In the genomic region with DNA sequence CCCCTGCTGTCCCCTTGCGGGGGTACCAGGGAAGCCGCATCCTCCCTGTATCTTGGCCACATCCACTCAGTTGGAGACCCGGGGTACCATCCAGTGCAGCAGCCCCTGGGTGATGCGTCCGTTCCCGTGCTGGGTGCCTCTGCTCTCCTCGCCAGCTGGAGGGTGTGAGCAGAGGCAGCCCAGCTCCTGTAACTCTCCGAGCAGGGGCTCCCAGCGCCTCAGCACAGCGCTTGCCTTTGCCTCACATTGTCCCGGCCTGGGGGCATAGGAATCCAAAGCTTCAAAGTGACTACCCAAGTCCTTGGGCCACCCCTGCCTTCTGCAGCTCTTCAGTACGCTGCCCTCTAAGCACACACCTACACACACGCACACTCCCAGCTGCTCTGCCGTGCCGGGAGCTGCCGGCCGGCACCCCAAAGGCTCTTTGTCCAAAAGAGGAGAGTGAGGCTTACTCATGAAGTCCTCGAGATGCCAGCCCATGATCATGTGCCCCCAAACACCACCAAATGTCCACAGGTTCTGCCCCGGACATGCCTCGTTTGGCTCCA, we compare ENCODE assay signal across 9 cellular contexts. TPM values are rescaled to one million over a fixed set of nuclear protein-coding genes. Genes with fewer than 3 reads are reported as not detected.
DNase-seq lines count a peak whose midpoint lies in the region; ATAC-seq and TF ChIP-seq lines count a peak whose summit lies in the region.
"Had no signal": no experiment of that assay in that cellular context is flagged by ENCODE, and none has a peak within 500 bp of the region (broad histone marks: within the 10 kb centered on the region; RNA-seq: fewer than 3 reads in every experiment).

No MANE protein-coding gene starts in this region.

- H3K4me2 ChIP-seq in BLaER1: peak overlapping the region; percentile 99
- peak overlapping the region; percentile 97 for H3K4me2 ChIP-seq in SK-N-SH

- no peak for TF ChIP-seq RAD21 in SK-N-SH (IDR thresholded peaks at IDR 0.05; ENCODE audit: low read length)

- H3K27ac ChIP-seq in BLaER1 (peak overlapping the region; percentile 77), SK-N-SH (ENCODE audit: low read depth in 2 of 2, low read length in 1 of 2) (peak overlapping the region; percentile 1 to 75; a peak in 1 of 4 replicates), cardiac muscle cell (no peak overlapping the region), ovary (peak overlapping the region; percentile 61 to 88)

- H3F3A ChIP-seq in SK-N-SH (replicated peaks; ENCODE audit: insufficient read depth): no peaks in the 10 kb centered on the region

- CTCF ChIA-PET in SK-N-SH (lab: Yijun Ruan, JAX): interaction anchor here (0.8 to 2.2 kb wide), 9 partner anchors 9 to 181 kb away, joined by 3 to 7 read pairs (median 4); no protein-coding TSS in a partner anchor

- peak overlapping the region; percentile 92 for H2AFZ ChIP-seq in SK-N-SH (ENCODE audit: low read depth)

- H3K36me3 ChIP-seq in BLaER1 (no peaks in the 10 kb centered on the region), SK-N-SH (replicated peaks in 1 of 2; ENCODE audit: control insufficient read depth in 1 of 2, insufficient read depth in 2 of 2, low read length in 1 of 2) (no peaks in the 10 kb centered on the region), cardiac muscle cell (no peaks in the 10 kb centered on the region), ovary (no peaks in the 10 kb centered on the region)

- peak; percentile 59 for DNase-seq in SK-N-SH
- peak; percentile 32 to 42 for DNase-seq in cardiac muscle cell (ENCODE audit: low read depth in 1 of 2, low spot score in 1 of 2)
- peak; percentile 36 to 61 (median 55) for DNase-seq in ovary
- DNase-seq in NCI-H2081 (lab: John Stamatoyannopoulos, UW): no peak
- DNase-seq in activated CD4-positive, CD25-positive, alpha-beta regulatory T cell (lab: John Stamatoyannopoulos, UW): no peak
- no peak for DNase-seq in effector CD8-positive, alpha-beta T cell (lab: John Stamatoyannopoulos, UW)
- DNase-seq: activated naive CD4-positive, alpha-beta T cell treated with anti-CD3 and anti-CD28 coated beads, Interleukin-2, amount 10 ng/mL, durations not matched to agents 7 days and 5 days had no signal

- intact Hi-C loops in ovary (cut with DNase I): loop anchor here in 3 of 4 donors (5.0 to 10.0 kb wide), 3 partner anchors 63 to 76 kb away; no protein-coding TSS in a partner anchor

- H3K9me3 ChIP-seq in BLaER1 (no peaks in the 10 kb centered on the region), SK-N-SH (no peaks in the 10 kb centered on the region), cardiac muscle cell (ENCODE audit: low read depth) (no peaks in the 10 kb centered on the region), ovary (no peaks in the 10 kb centered on the region)

- ATAC-seq in GM18870 (IDR thresholded peaks at IDR 0.05; ENCODE audit: unreplicated experiment): no peak

- peak overlapping the region; percentile 68 for H3K4me3 ChIP-seq in BLaER1
- peak overlapping the region; percentile 60 to 68 for H3K4me3 ChIP-seq in SK-N-SH (ENCODE audit: low read depth in 2 of 2, low read length in 1 of 2)
- H3K4me3 ChIP-seq in cardiac muscle cell: peak overlapping the region; percentile 18
- peak overlapping the region; percentile 52 for H3K4me3 ChIP-seq in ovary

- TF ChIP-seq CTCF in SK-N-SH (IDR thresholded peaks at IDR 0.05) (no peak), cardiac muscle cell (IDR thresholded peaks at IDR 0.05; ENCODE audit: low read depth, low read length) (peak; percentile 8), ovary (IDR thresholded peaks at IDR 0.05) (no peak)

- no peak for TF ChIP-seq EP300 in SK-N-SH (IDR thresholded peaks at IDR 0.05; ENCODE audit: borderline replicate concordance in 1 of 2, low read depth in 1 of 2, low read length in 1 of 2)
- TF ChIP-seq EP300 in ovary (IDR thresholded peaks at IDR 0.05): no peak

- WGBS in SK-N-SH (ENCODE audit: low lambda C conversion rate): 29% methylated on average over 12 of the region's 20 CpGs
- WGBS in ovary, 3 donors: 1 to 3% (median 3%) methylated on average over 18 to 20 of the region's 20 CpGs

- H3K4me1 ChIP-seq in BLaER1 (peaks cover 86% of the 10 kb centered on the region), SK-N-SH (ENCODE audit: control insufficient read depth in 1 of 2, insufficient read depth in 2 of 2, low read depth in 1 of 2, low read length in 1 of 2) (peaks cover 12 to 38% of the 10 kb centered on the region in 2 experiments; a peak in 1 of 4 replicates), cardiac muscle cell (ENCODE audit: low read depth) (peaks cover 8% of the 10 kb centered on the region), ovary (ENCODE audit: insufficient read depth) (peaks cover 17% of the 10 kb centered on the region)

- H3K9ac ChIP-seq in BLaER1 (peak overlapping the region; percentile 83), SK-N-SH (peak overlapping the region; percentile 72; the same call in 1 of the 2 replicates)

- H4K20me1 ChIP-seq in BLaER1 (peaks cover 6% of the 10 kb centered on the region; the same call in 1 of the 2 replicates), SK-N-SH (ENCODE audit: insufficient read depth) (no peaks in the 10 kb centered on the region)

- no peaks in the 10 kb centered on the region for H3K27me3 ChIP-seq in BLaER1
- H3K27me3 ChIP-seq in SK-N-SH (ENCODE audit: insufficient read depth): no peaks in the 10 kb centered on the region
- no peaks in the 10 kb centered on the region for H3K27me3 ChIP-seq in cardiac muscle cell
- H3K27me3 ChIP-seq in ovary: no peaks in the 10 kb centered on the region

- peaks cover 13% of the 10 kb centered on the region; the same call in 1 of the 2 replicates for H3K79me2 ChIP-seq in SK-N-SH (ENCODE audit: insufficient read depth)

- POLR2A ChIA-PET in SK-N-SH (lab: Yijun Ruan, JAX): no interaction called here

- TF ChIP-seq POLR2A in ovary (IDR thresholded peaks at IDR 0.05): no peak

- no peaks in the 10 kb centered on the region for H3K9me2 ChIP-seq in SK-N-SH

TF ChIP-seq in SK-N-SH, 30 proteins besides CTCF, POLR2A, EP300 and RAD21:
- TF ChIP-seq EZH2phosphoT487 (IDR thresholded peaks at IDR 0.05; ENCODE audit: borderline replicate concordance, low read depth): no peak
- no peak for TF ChIP-seq POLR2AphosphoS5 (IDR thresholded peaks at IDR 0.05; ENCODE audit: low read depth, low read length)
- no peak for TF ChIP-seq MXI1 (IDR thresholded peaks at IDR 0.05; ENCODE audit: low read depth, low read length)
- TF ChIP-seq ELF1 (IDR thresholded peaks at IDR 0.05): no peak
- no peak for TF ChIP-seq RCOR1 (IDR thresholded peaks at IDR 0.05; ENCODE audit: low read length)
- TF ChIP-seq NFIC (IDR thresholded peaks at IDR 0.05; ENCODE audit: borderline replicate concordance): no peak
- TF ChIP-seq YY1 (IDR thresholded peaks at IDR 0.05; ENCODE audit: low read depth): no peak

RNA-seq across cellular contexts. Expression of a gene that starts 0.7 kb away (rescaled TPM):
- polyA plus RNA-seq in SK-N-SH (2012; rRNA removed) (11.0 and 12.3 TPM in 2 replicates), cardiac muscle cell (3.0 and 6.7 TPM in 2 replicates), ovary (100 to 1,000 TPM in 1 of 2 donors, 10 to 100 TPM in 1; 27.5 to 114 TPM)
- polyA plus RNA-seq in SK-N-SH (2012; cell fraction: cytosol; rRNA removed): 8.0 and 9.4 TPM in 2 replicates
- polyA plus RNA-seq in SK-N-SH (2012; cell fraction: nucleus; rRNA removed): 7.5 and 10.3 TPM in 2 replicates
- total RNA-seq in cardiac muscle cell (3.6 and 5.8 TPM in 2 replicates), ovary (100 to 1,000 TPM in 1 of 7 donors, 10 to 100 TPM in 5, 1 to 10 TPM in 1; 9.8 to 108 (median 64.1) TPM)

Comparison
In these comparisons a context has a peak if more than half of its experiments do, and no peak if none do; other contexts are left out.
1. H3K4me3 ChIP-seq: peak in every context shown above with its lines; median percentile 68 in BLaER1; 64 in SK-N-SH; 52 in ovary; 18 in cardiac muscle cell.
2. DNase-seq: peak in SK-N-SH (single experiment), cardiac muscle cell (2 of 2) and ovary (5 of 5); none in NCI-H2081 (0 of 2), activated CD4-positive, CD25-positive, alpha-beta regulatory T cell (0 of 4) and effector CD8-positive, alpha-beta T cell (single experiment).